13 cellular contexts compared by ENCODE assay signal in the genomic region with DNA sequence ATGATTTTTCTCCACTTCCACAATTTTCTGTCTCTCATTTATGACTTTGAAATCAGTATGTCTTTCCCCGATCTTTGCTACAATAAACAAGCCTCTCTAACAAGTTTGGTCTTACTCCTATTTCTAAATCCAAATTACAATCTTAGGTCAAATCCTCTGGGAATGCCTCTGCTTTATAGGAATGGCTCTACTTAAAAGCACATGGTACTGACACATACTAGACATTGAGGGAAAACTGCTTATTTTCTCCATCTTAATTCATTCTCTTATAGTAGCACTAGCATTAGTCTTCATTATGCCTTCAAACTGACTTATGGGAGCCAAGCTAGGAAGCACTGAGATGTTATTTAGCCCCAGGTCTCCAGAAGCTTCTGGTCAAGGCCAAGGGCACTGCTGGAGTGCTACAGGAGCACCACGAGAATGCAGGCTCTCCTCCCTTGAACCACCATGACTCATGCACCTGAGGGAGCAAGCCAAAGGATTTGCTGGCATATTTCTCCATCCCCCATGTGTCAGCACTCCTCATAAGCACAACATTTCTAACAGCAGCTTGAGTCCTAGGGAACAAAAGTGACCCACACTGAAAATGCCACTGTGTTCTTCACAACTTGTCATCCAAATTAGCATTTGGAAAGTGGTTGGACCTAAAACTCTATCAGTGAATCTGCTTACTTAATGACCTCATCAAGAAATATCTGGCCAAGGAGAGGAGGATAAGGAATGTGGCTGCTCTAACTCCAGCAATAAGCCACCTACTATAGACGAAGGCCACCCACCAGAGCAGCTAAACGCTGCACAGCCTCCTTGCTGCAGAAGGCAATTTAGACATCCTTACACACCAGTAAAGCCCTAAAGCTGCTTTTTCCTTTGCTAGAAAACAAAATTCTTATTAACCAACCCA.
DNase-seq lines count a peak whose midpoint lies in the region; ATAC-seq, FAIRE-seq and TF ChIP-seq lines count a peak whose summit lies in the region.
"Had no signal": no experiment of that assay in that cellular context is flagged by ENCODE, and none has a peak within 500 bp of the region (broad histone marks: within the 10 kb centered on the region; RNA-seq: fewer than 3 reads in every experiment).

No MANE protein-coding gene starts in this region.

- H3K9me3 Mint-ChIP-seq in mesothelial cell of epicardium: peaks cover 4% of the 10 kb centered on the region
- H3K9me3 Mint-ChIP-seq: neural crest cell had no signal

- no peaks in the 10 kb centered on the region for H3K79me2 ChIP-seq in OCI-LY7 (ENCODE audit: insufficient read depth, low read depth, low read length)

- DNase-seq in ELR (ENCODE audit: low read depth) (peak; percentile 88), RCC 7860 (ENCODE audit: low spot score) (peak; percentile 22), pancreas (peak in 4 of 6 donors; percentile 20 to 77 (median 45)), OCI-LY7 (ENCODE audit: low spot score) (no peak), SIG-M5 treated with dmso at 0.1 percent for 504 hours (lab: John Stamatoyannopoulos, UW; ENCODE audit: unreplicated experiment) (no peak), mesothelial cell of epicardium (ENCODE audit: low spot score in 2 of 2, unreplicated experiment in 2 of 2) (no peak)
- DNase-seq in activated CD4-positive, alpha-beta T cell treated with anti-CD3 and anti-CD28 coated beads, Interleukin-2, amount 50 U/mL, for 4 hours: no peak
- DNase-seq: activated naive CD4-positive, alpha-beta T cell treated with Interleukin-2 at 50 U/mL for 16 hours; SHP77 treated with DMSO at 0.1 percent for 48 hours; stimulated activated CD4-positive, alpha-beta T cell treated with anti-CD3 and anti-CD28 coated beads, Interleukin-2, amount 100 ng/mL, for 48 hours; stomach had no signal

- CTCF ChIA-PET in OCI-LY7 (lab: Charles Lee; ENCODE audit: unreplicated experiment): no interaction called here

- H3K27me3 Mint-ChIP-seq in mesothelial cell of epicardium (ENCODE audit: low read depth): peaks cover 9% of the 10 kb centered on the region

- H3K36me3 ChIP-seq in pancreas (no peaks in the 10 kb centered on the region), OCI-LY7 (ENCODE audit: insufficient read depth, low read length) (no peaks in the 10 kb centered on the region)
- H3K36me3 ChIP-seq: stomach had no signal

- H3K4me3 ChIP-seq in pancreas (no peak overlapping the region), OCI-LY7 (ENCODE audit: low read depth, low read length, poor library complexity, severe bottlenecking) (no peak overlapping the region)
- H3K4me3 ChIP-seq: stomach had no signal

- H3K27ac ChIP-seq in pancreas (no peak overlapping the region), OCI-LY7 (ENCODE audit: low read depth, low read length, poor library complexity, severe bottlenecking) (no peak overlapping the region)
- H3K27ac ChIP-seq: stomach had no signal

- POLR2A ChIA-PET in OCI-LY7 (lab: Charles Lee): interaction anchor here (0.6 kb wide), 1 partner anchor 123 kb away, joined by 5 read pairs; no protein-coding TSS in a partner anchor

- peaks cover 2% of the 10 kb centered on the region for H3K4me1 Mint-ChIP-seq in mesothelial cell of epicardium
- H3K4me1 Mint-ChIP-seq: neural crest cell had no signal

- 62 to 66% methylated on average over 4 of the region's 4 CpGs for WGBS in pancreas, 2 donors

- H3K9me2 ChIP-seq in OCI-LY7 (ENCODE audit: insufficient read depth, low read length): no peaks in the 10 kb centered on the region

- H3K27me3 ChIP-seq in pancreas: no peaks in the 10 kb centered on the region
- H3K27me3 ChIP-seq: stomach had no signal

- no peak overlapping the region for H3K4me2 ChIP-seq in OCI-LY7 (ENCODE audit: low read length)

- no peak overlapping the region for H3K27ac Mint-ChIP-seq in mesothelial cell of epicardium

- ATAC-seq in esophagus mucosa: peak; percentile 49
- ATAC-seq in pancreas: peak; percentile 87 to 93 (median 90)

- TF ChIP-seq CTCF in pancreas (IDR thresholded peaks at IDR 0.05) (no peak), OCI-LY7 (conservative IDR thresholded peaks at IDR 0.05; ENCODE audit: low read length) (no peak), mesothelial cell of epicardium (IDR thresholded peaks at IDR 0.05; ENCODE audit: unreplicated experiment) (no peak)

- BruUV-seq in OCI-LY7 (replicated peaks; lab: Mats Ljungman, UMichigan): no TSS peak

- no peak overlapping the region for H2AFZ ChIP-seq in OCI-LY7 (ENCODE audit: low read length)

- H3K4me3 Mint-ChIP-seq in mesothelial cell of epicardium: no peak overlapping the region
- H3K4me3 Mint-ChIP-seq: neural crest cell had no signal

- H3K36me3 Mint-ChIP-seq in mesothelial cell of epicardium: no peaks in the 10 kb centered on the region

- H3K4me1 ChIP-seq in pancreas (no peaks in the 10 kb centered on the region), OCI-LY7 (ENCODE audit: insufficient read depth, low read length, poor library complexity, severe bottlenecking) (no peaks in the 10 kb centered on the region)
- H3K4me1 ChIP-seq: stomach had no signal

- no peaks in the 10 kb centered on the region for H4K20me1 ChIP-seq in OCI-LY7 (ENCODE audit: insufficient read depth, low read length)

- intact Hi-C loops in pancreas (cut with DNase I): no loop called here
- intact Hi-C loops in OCI-LY7 (cut with micrococcal nuclease; ENCODE audit: unreplicated experiment): no loop called here

- H3K9me3 ChIP-seq in pancreas (no peaks in the 10 kb centered on the region), OCI-LY7 (ENCODE audit: low read length) (no peaks in the 10 kb centered on the region)
- H3K9me3 ChIP-seq: stomach had no signal

- FAIRE-seq in RCC 7860 (lab: Jason Lieb, UNC): no peak
- no peak for FAIRE-seq in pancreas (lab: Jason Lieb, UNC)

Comparison
In these comparisons a context has a peak if more than half of its experiments do, and no peak if none do; other contexts are left out.
1. DNase-seq: peak in ELR (single experiment), RCC 7860 (single experiment) and pancreas (4 of 6); none in OCI-LY7 (single experiment), SIG-M5 treated with dmso at 0.1 percent for 504 hours (single experiment), activated CD4-positive, alpha-beta T cell treated with anti-CD3 and anti-CD28 coated beads, Interleukin-2, amount 50 U/mL, for 4 hours (0 of 2) and mesothelial cell of epicardium (0 of 2).